23 cellular contexts compared by ENCODE assay signal in genomic region chr9:123669355-123669754, GRCh38.
DNase-seq lines count a peak whose midpoint lies in the region; ATAC-seq and TF ChIP-seq lines count a peak whose summit lies in the region.
"Had no signal": no experiment of that assay in that cellular context is flagged by ENCODE, and none has a peak within 500 bp of the region (broad histone marks: within the 10 kb centered on the region; RNA-seq: fewer than 3 reads in every experiment).

No MANE protein-coding gene starts in this region.

- H3K4me1 Mint-ChIP-seq in stimulated activated naive B cell treated with anti-CD40 and anti-IgM and Interleukin-4, amounts not matched to agents 10 μg/mL and 1 μg/mL and 100 μg/mL, for 72 hours: peaks cover 0 to 4% of the 10 kb centered on the region in 2 donors
- H3K4me1 Mint-ChIP-seq: activated B cell treated with CpG ODN at 0.5 μM for 24 hours had no signal

- H3K36me3 ChIP-seq in thyroid gland: no peaks in the 10 kb centered on the region

- H3K4me3 Mint-ChIP-seq in stimulated activated naive B cell treated with anti-CD40 and anti-IgM and Interleukin-4, amounts not matched to agents 10 μg/mL and 1 μg/mL and 100 μg/mL, for 72 hours: no peak overlapping the region
- H3K4me3 Mint-ChIP-seq: activated B cell treated with CpG ODN at 0.5 μM for 24 hours; activated CD8-positive, alpha-beta T cell treated with anti-CD3 and anti-CD28 coated beads for 36 hours; activated naive CD4-positive, alpha-beta T cell treated with anti-CD3 and anti-CD28 coated beads for 36 hours; activated T-cell treated with anti-CD3 and anti-CD28 coated beads, Interleukin-2, amount 50 U/mL, for 4 hours; natural killer cell treated with Interleukin-12 subunit alpha and Interleukin-12 subunit beta and Interleukin-15 and Interleukin-18, amount 100 ng/mL, for 72 hours; T-helper 2 cell treated with Interferon-gamma antibody and Interleukin-4, amounts not matched to agents 5 μg/mL and 100 μg/mL, for 36 hours had no signal

- no peak for TF ChIP-seq CTCF in thyroid gland (IDR thresholded peaks at IDR 0.05)

- peaks cover 35 to 56% of the 10 kb centered on the region in 2 donors for H3K36me3 Mint-ChIP-seq in stimulated activated naive B cell treated with anti-CD40 and anti-IgM and Interleukin-4, amounts not matched to agents 10 μg/mL and 1 μg/mL and 100 μg/mL, for 72 hours

- 38 to 39% methylated on average over 3 of the region's 3 CpGs for WGBS in thyroid gland, 2 donors

- peak; percentile 20 for DNase-seq in NCI-H82 (lab: John Stamatoyannopoulos, UW)
- DNase-seq in NCI-H82 treated with DMSO at 0.1 percent for 48 hours (lab: John Stamatoyannopoulos, UW; ENCODE audit: unreplicated experiment): no peak
- DNase-seq in RPMI7951 (ENCODE audit: low read depth): peak; percentile 16
- DNase-seq in kidney glomerular epithelial cell (lab: John Stamatoyannopoulos, UW): peak; percentile 33
- peak; percentile 97 for DNase-seq in thyroid gland
- no peak for DNase-seq in stimulated activated naive B cell treated with anti-CD40 and anti-IgM and Interleukin-4, amounts not matched to agents 10 μg/mL and 1 μg/mL and 100 μg/mL, for 72 hours
- DNase-seq: activated B cell treated with CpG ODN at 0.5 μM for 24 hours; activated CD8-positive, alpha-beta T cell treated with anti-CD3 and anti-CD28 coated beads for 36 hours; activated naive CD4-positive, alpha-beta T cell treated with anti-CD3 and anti-CD28 coated beads for 36 hours; activated T-cell treated with anti-CD3 and anti-CD28 coated beads, Interleukin-2, amount 50 U/mL, for 4 hours; heart right ventricle; mammary epithelial cell; NCI-H2081; NCI-H748 treated with DMSO at 0.1 percent for 48 hours; psoas muscle; spleen; stimulated activated CD4-positive, alpha-beta T cell treated with anti-CD3 and anti-CD28 coated beads, Interleukin-4, amount 100 ng/mL, for 4 hours had no signal

- no peaks in the 10 kb centered on the region for H3K27me3 Mint-ChIP-seq in stimulated activated naive B cell treated with anti-CD40 and anti-IgM and Interleukin-4, amounts not matched to agents 10 μg/mL and 1 μg/mL and 100 μg/mL, for 72 hours
- H3K27me3 Mint-ChIP-seq: activated B cell treated with CpG ODN at 0.5 μM for 24 hours; activated CD8-positive, alpha-beta T cell treated with anti-CD3 and anti-CD28 coated beads for 36 hours; natural killer cell treated with Interleukin-12 subunit alpha and Interleukin-12 subunit beta and Interleukin-15 and Interleukin-18, amount 100 ng/mL, for 72 hours had no signal

- no peak overlapping the region for H3K4me3 ChIP-seq in thyroid gland (replicated peaks in 1 of 3)
- H3K4me3 ChIP-seq: heart right ventricle, K562, psoas muscle, spleen had no signal

- H3K27me3 ChIP-seq in thyroid gland: no peaks in the 10 kb centered on the region
- H3K27me3 ChIP-seq: heart right ventricle, spleen had no signal

- peak in 1 of 2 donors; percentile 54 for TF ChIP-seq POLR2A in thyroid gland (IDR thresholded peaks at IDR 0.05)

- H3K27ac ChIP-seq in thyroid gland: peak overlapping the region; percentile 86 to 97 (median 96)
- H3K27ac ChIP-seq: C4-2B, heart right ventricle, psoas muscle, spleen had no signal

- H3K9me3 Mint-ChIP-seq in stimulated activated naive B cell treated with anti-CD40 and anti-IgM and Interleukin-4, amounts not matched to agents 10 μg/mL and 1 μg/mL and 100 μg/mL, for 72 hours: peaks cover 12% of the 10 kb centered on the region in 2 donors

- peaks cover 13 to 25% of the 10 kb centered on the region in 2 donors for H3K4me1 ChIP-seq in thyroid gland
- H3K4me1 ChIP-seq: heart right ventricle, psoas muscle, spleen had no signal

- intact Hi-C loops in thyroid gland (cut with DNase I): no loop called here

- no peaks in the 10 kb centered on the region for H3K9me3 ChIP-seq in thyroid gland

- H3K27ac Mint-ChIP-seq in stimulated activated naive B cell treated with anti-CD40 and anti-IgM and Interleukin-4, amounts not matched to agents 10 μg/mL and 1 μg/mL and 100 μg/mL, for 72 hours: no peak overlapping the region
- H3K27ac Mint-ChIP-seq: activated B cell treated with CpG ODN at 0.5 μM for 24 hours; activated CD8-positive, alpha-beta T cell treated with anti-CD3 and anti-CD28 coated beads for 36 hours; activated naive CD4-positive, alpha-beta T cell treated with anti-CD3 and anti-CD28 coated beads for 36 hours; natural killer cell treated with Interleukin-12 subunit alpha and Interleukin-12 subunit beta and Interleukin-15 and Interleukin-18, amount 100 ng/mL, for 72 hours; T-helper 2 cell treated with Interferon-gamma antibody and Interleukin-4, amounts not matched to agents 5 μg/mL and 100 μg/mL, for 36 hours had no signal

- ATAC-seq in GM18870 (IDR thresholded peaks at IDR 0.05; ENCODE audit: unreplicated experiment) (no peak), HG03354 (IDR thresholded peaks at IDR 0.05; ENCODE audit: poor library complexity, severe bottlenecking, unreplicated experiment) (no peak)
- no peak for ATAC-seq in stimulated activated naive B cell treated with anti-CD40 and anti-IgM and Interleukin-4, amounts not matched to agents 10 μg/mL and 1 μg/mL and 100 μg/mL, for 72 hours (replicated peaks)
- ATAC-seq: activated CD8-positive, alpha-beta T cell treated with anti-CD3 and anti-CD28 coated beads for 36 hours; activated T-cell treated with anti-CD3 and anti-CD28 coated beads, Interleukin-2, amount 50 U/mL, for 4 hours; heart right ventricle; K562; natural killer cell treated with Interleukin-12 subunit alpha and Interleukin-12 subunit beta and Interleukin-15 and Interleukin-18, amount 100 ng/mL, for 72 hours; psoas muscle had no signal

Comparison
In these comparisons a context has a peak if more than half of its experiments do, and no peak if none do; other contexts are left out.
1. DNase-seq: peak in NCI-H82 (single experiment), RPMI7951 (single experiment), kidney glomerular epithelial cell (single experiment) and thyroid gland (2 of 2); none in NCI-H82 treated with DMSO at 0.1 percent for 48 hours (single experiment) and stimulated activated naive B cell treated with anti-CD40 and anti-IgM and Interleukin-4, amounts not matched to agents 10 μg/mL and 1 μg/mL and 100 μg/mL, for 72 hours (single experiment).